ENCODE assay signal across 22 cellular contexts in the genomic region with DNA sequence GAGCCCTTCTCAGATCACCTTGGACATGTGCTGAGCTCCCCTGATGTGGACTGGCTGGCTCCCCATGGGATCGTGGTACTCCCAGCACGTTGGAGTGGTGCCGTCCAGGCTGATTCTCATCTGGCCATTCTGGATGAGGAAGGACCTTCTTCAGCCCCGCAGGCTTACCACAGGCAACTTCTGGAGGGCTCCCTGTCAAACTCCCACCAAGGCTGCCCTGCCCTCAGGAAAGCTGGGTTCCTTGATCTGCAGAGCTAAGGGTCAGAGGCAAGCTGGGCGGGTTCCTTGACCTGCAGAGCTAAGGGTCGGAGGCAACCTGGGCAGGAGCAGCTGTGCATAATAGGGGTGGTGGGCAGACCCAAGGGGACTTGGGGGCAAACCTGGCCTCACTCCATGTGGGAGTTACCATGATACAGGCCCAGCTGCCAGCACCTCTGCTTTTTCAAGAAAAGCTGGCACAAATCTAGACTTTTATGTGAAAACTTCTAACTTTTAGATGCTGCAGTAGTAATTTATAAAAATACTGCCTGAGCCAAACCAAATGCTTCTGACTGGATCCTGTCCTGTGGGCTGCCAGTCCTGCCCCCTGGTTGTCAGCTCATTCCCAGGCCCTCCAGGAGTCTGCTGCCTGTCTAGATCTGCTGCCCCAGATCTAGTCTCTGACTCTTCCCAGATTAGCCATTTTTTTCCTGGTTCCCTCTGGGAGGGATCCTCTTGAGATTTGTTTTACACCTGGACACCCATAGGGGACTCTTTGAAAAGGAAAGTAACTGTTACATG. TPM values are rescaled to one million over a fixed set of nuclear protein-coding genes. Genes with fewer than 3 reads are reported as not detected.
A peak's percentile ranks its signal among the peaks of the same experiment; 100 is the strongest.
DNase-seq lines count a peak whose midpoint lies in the region; ATAC-seq, FAIRE-seq and TF ChIP-seq lines count a peak whose summit lies in the region.
"Had no signal": no experiment of that assay in that cellular context is flagged by ENCODE, and none has a peak within 500 bp of the region (broad histone marks: within the 10 kb centered on the region; RNA-seq: fewer than 3 reads in every experiment).

No MANE protein-coding gene starts in this region.

- DNase-seq in right atrium auricular region (ENCODE audit: low spot score) (peak; percentile 36), Right ventricle myocardium inferior (ENCODE audit: missing footprints) (no peak), GM12878 (ENCODE audit: low read depth, low spot score) (no peak), mesenteric fat pad (ENCODE audit: low spot score) (peak; percentile 72), ureter (ENCODE audit: low spot score) (peak; percentile 34), MM.1S (no peak)
- DNase-seq: 8988T; H9; NCI-H1694 treated with DMSO at 0.1 percent for 48 hours; NCI-H748 treated with DMSO at 0.1 percent for 48 hours; NK-92 treated with Interleukin-12 subunit alpha and Interleukin-12 subunit beta, amount 100 ng/mL, for 24 hours; SIG-M5 had no signal

- 64% methylated on average over 6 of the region's 6 CpGs for WGBS in GM12878 (ENCODE audit: insufficient coverage, insufficient replicate concordance, low lambda C conversion rate, missing lambda C conversion rate)

- intact Hi-C loops in Right ventricle myocardium inferior (cut with DNase I) (no loop called here), GM12878 (cut with micrococcal nuclease; ENCODE audit: unreplicated experiment) (no loop called here)

- H3K4me1 ChIP-seq in right atrium auricular region (peaks cover 0 to 12% of the 10 kb centered on the region in 2 donors), GM12878 (ENCODE audit: control insufficient read depth, insufficient read depth, low read length) (peaks cover 9% of the 10 kb centered on the region), MM.1S (ENCODE audit: low read length) (peaks cover 11% of the 10 kb centered on the region)

- no peak for TF ChIP-seq RAD21 in GM12878 (IDR thresholded peaks at IDR 0.05; ENCODE audit: insufficient read depth, low read depth, low read length)

- no TSS peak for BruUV-seq in GM12878 (replicated peaks; lab: Mats Ljungman, UMichigan)

- H3K9me3 ChIP-seq in right atrium auricular region: no peaks in the 10 kb centered on the region
- no peaks in the 10 kb centered on the region for H3K9me3 ChIP-seq in GM12878 (replicated peaks; ENCODE audit: control insufficient read depth, insufficient read depth, low read length)
- H3K9me3 ChIP-seq in MM.1S (replicated peaks; ENCODE audit: insufficient read depth, low read length): no peaks in the 10 kb centered on the region

- in situ Hi-C loops in GM12878 (cut with MboI): no loop called here

- H3K4me3 ChIP-seq in right atrium auricular region (no peak overlapping the region), GM12878 (no peak overlapping the region), MM.1S (ENCODE audit: low read length) (no peak overlapping the region)
- H3K4me3 ChIP-seq: K562 had no signal

- TF ChIP-seq EP300 in GM12878 (IDR thresholded peaks at IDR 0.05; ENCODE audit: borderline replicate concordance in 1 of 2, control insufficient read depth in 1 of 2, low read depth in 2 of 2, low read length in 2 of 2): no peak

- no peaks in the 10 kb centered on the region for H3K27me3 ChIP-seq in right atrium auricular region
- peaks cover 0 to 3% of the 10 kb centered on the region in 2 experiments; a peak in 1 of 4 replicates for H3K27me3 ChIP-seq in GM12878 (replicated peaks in 1 of 2; ENCODE audit: control insufficient read depth in 2 of 2, insufficient read depth in 2 of 2, low read length in 1 of 2)
- H3K27me3 ChIP-seq in MM.1S (replicated peaks; ENCODE audit: insufficient read depth, low read length): no peaks in the 10 kb centered on the region

- H4K20me1 ChIP-seq in GM12878 (ENCODE audit: control insufficient read depth, insufficient read depth) (no peaks in the 10 kb centered on the region), MM.1S (ENCODE audit: insufficient read depth, low read length) (no peaks in the 10 kb centered on the region)

- TF ChIP-seq CTCF in right atrium auricular region (IDR thresholded peaks at IDR 0.05) (no peak), GM12878 (IDR thresholded peaks at IDR 0.05 in 2 of 3, conservative IDR thresholded peaks at IDR 0.05 in 1 of 3; ENCODE audit: control insufficient read depth in 2 of 3, extremely low read depth in 1 of 3, insufficient read depth in 1 of 3, low read depth in 3 of 3, low read length in 3 of 3) (no peak), MM.1S (IDR thresholded peaks at IDR 0.05; ENCODE audit: low read length) (no peak)

- POLR2A ChIA-PET in GM12878 (lab: Charles Lee): interaction anchor here (1.2 to 1.6 kb wide), 3 partner anchors 19 to 22 kb away, joined by 4 to 9 read pairs (median 8); a partner anchor contains a TSS

- RAD21 ChIA-PET in GM12878 (lab: Charles Lee; ENCODE audit: unreplicated experiment): interaction anchor here (0.6 to 2.7 kb wide), 8 partner anchors 13 to 532 kb away, joined by 3 to 10 read pairs (median 4); a partner anchor contains a TSS

- no peak overlapping the region for H3K9ac ChIP-seq in GM12878 (ENCODE audit: control insufficient read depth, insufficient read depth, low read length)
- H3K9ac ChIP-seq in MM.1S (ENCODE audit: low read length): no peak overlapping the region

- CTCF ChIA-PET in GM12878 (lab: Yijun Ruan, JAX): interaction anchor here (0.6 to 2.8 kb wide), 7 partner anchors 11 to 142 kb away, joined by 3 to 6 read pairs (median 6); no protein-coding TSS in a partner anchor

- SMC1A ChIA-PET in GM12878 (lab: Charles Lee; ENCODE audit: uncharacterized antibody, unreplicated experiment): interaction anchor here (0.7 to 2.3 kb wide), 4 partner anchors 10 to 154 kb away, joined by 3 to 6 read pairs (median 4); a partner anchor contains a TSS

- H3K79me2 ChIP-seq in GM12878 (ENCODE audit: control insufficient read depth, insufficient read depth, low read length) (no peaks in the 10 kb centered on the region), MM.1S (ENCODE audit: low read length) (no peaks in the 10 kb centered on the region)

- ATAC-seq in Right ventricle myocardium inferior (no peak), GM12878 (peak; percentile 16; the same call in 1 of the 3 replicates), GM18873 (IDR thresholded peaks at IDR 0.05; ENCODE audit: low FRiP score, unreplicated experiment) (no peak), HG02623 (IDR thresholded peaks at IDR 0.05; ENCODE audit: unreplicated experiment) (no peak)
- ATAC-seq: K562 had no signal

- H3K27ac ChIP-seq in right atrium auricular region (no peak overlapping the region), GM12878 (ENCODE audit: control insufficient read depth, insufficient read depth) (no peak overlapping the region), MM.1S (ENCODE audit: low read length) (no peak overlapping the region)

- H2AFZ ChIP-seq in GM12878 (ENCODE audit: control insufficient read depth, low read depth, low read length) (no peak overlapping the region), MM.1S (ENCODE audit: low read length) (no peak overlapping the region)

- TF ChIP-seq POLR2A in GM12878 (IDR thresholded peaks at IDR 0.05; ENCODE audit: low read depth, low read length): no peak

- H3K9me2 ChIP-seq in MM.1S (replicated peaks; ENCODE audit: insufficient read depth, low read length): no peaks in the 10 kb centered on the region

- H3F3A ChIP-seq in MM.1S (ENCODE audit: insufficient read depth, low read length): no peaks in the 10 kb centered on the region

- H3K36me3 ChIP-seq in right atrium auricular region (no peaks in the 10 kb centered on the region), GM12878 (ENCODE audit: control insufficient read depth in 2 of 2, insufficient read depth in 2 of 2, low read length in 1 of 2) (no peaks in the 10 kb centered on the region), MM.1S (replicated peaks; ENCODE audit: insufficient read depth, low read length) (no peaks in the 10 kb centered on the region)

- no peak for FAIRE-seq in GM12878 (lab: Jason Lieb, UNC)
- FAIRE-seq: D721Med, GM12892, GM18507, K562, RCC 7860 had no signal

- no peak overlapping the region for H3K4me2 ChIP-seq in GM12878 (ENCODE audit: control insufficient read depth, insufficient read depth)
- no peak overlapping the region for H3K4me2 ChIP-seq in MM.1S (ENCODE audit: low read depth, low read length)

RNA-seq across cellular contexts. Expression of a gene that starts 5.6 kb away (rescaled TPM):
- not detected for total RNA-seq in right atrium auricular region
- not detected for total RNA-seq in Right ventricle myocardium inferior
- total RNA-seq in GM12878 (2013; cell fraction: nucleolus; rRNA removed): not detected in 2 replicates
- not detected in 2 replicates for total RNA-seq in GM12878 (2014; rRNA removed)
- not detected in 2 replicates for total RNA-seq in GM12878 (2014; rRNA removed; fragmentation: Illumina TruSeq; extraction: Trizol)
- not detected in 2 replicates for total RNA-seq in GM12878 (2021)
- not detected for polyA plus RNA-seq in GM12878 (2011; ENCODE audit: low read depth)
- polyA plus RNA-seq in GM12878 (2011; rRNA removed): not detected in 2 replicates
- polyA plus RNA-seq in GM12878 (2011; cell fraction: cytosol; rRNA removed): not detected in 2 replicates
- not detected in 2 replicates for polyA plus RNA-seq in GM12878 (2011; cell fraction: nucleus; rRNA removed)
- not detected in 2 replicates for polyA plus RNA-seq in GM12878 (2012)
- not detected in 2 replicates for polyA plus RNA-seq in GM12878 (2014; fragmentation: Illumina TruSeq; extraction: Trizol)
- not detected for polyA plus RNA-seq in GM12878 (2014; fragmentation: Nextera tagmentation; extraction: Ambion mirVana)
- not detected in 2 replicates for polyA plus RNA-seq in GM12878 (2014; rRNA removed)
- under 1 TPM in 1 of 2 experiments, not detected in 1; 0.16 TPM for polyA plus RNA-seq in GM12878 (2016; fragmentation: Nextera tagmentation; extraction: Ambion mirVana)
- not detected in 2 replicates for polyA minus RNA-seq in GM12878 (2011; rRNA and poly(A)+ RNA removed)
- polyA minus RNA-seq in GM12878 (2011; cell fraction: cytosol; rRNA and poly(A)+ RNA removed): not detected in 2 replicates
- polyA minus RNA-seq in GM12878 (2011; cell fraction: nucleus; rRNA and poly(A)+ RNA removed): not detected in 2 replicates
- not detected for total RNA-seq in mesenteric fat pad
- not detected for total RNA-seq in ureter
- total RNA-seq: H9, K562, NCI-H460, OCI-LY7 had no signal
- polyA plus RNA-seq: BJ, K562 had no signal

RNA-seq across cellular contexts. Expression of a gene that starts 19.5 kb away (rescaled TPM):
- total RNA-seq in right atrium auricular region (not detected), Right ventricle myocardium inferior (not detected), GM12878 (2014; rRNA removed) (0.11 TPM in 1 of 2 replicates, not detected in the other), GM12878 (2014; rRNA removed; fragmentation: Illumina TruSeq; extraction: Trizol) (not detected in 2 replicates), GM12878 (2021) (0.51 and 0.67 TPM in 2 replicates), mesenteric fat pad (not detected), ureter (1.4 TPM)
- 0.50 and 0.54 TPM in 2 replicates for total RNA-seq in GM12878 (2013; cell fraction: nucleolus; rRNA removed)
- not detected for polyA plus RNA-seq in GM12878 (2011; ENCODE audit: low read depth)
- polyA plus RNA-seq in GM12878 (2011; rRNA removed) (0.04 and 0.16 TPM in 2 replicates), GM12878 (2014; fragmentation: Illumina TruSeq; extraction: Trizol) (not detected in 2 replicates), GM12878 (2014; fragmentation: Nextera tagmentation; extraction: Ambion mirVana) (under 1 TPM in 1 of 2 experiments, not detected in 1; 0.03 TPM), GM12878 (2014; rRNA removed) (0.09 and 0.51 TPM in 2 replicates), GM12878 (2016; fragmentation: Nextera tagmentation; extraction: Ambion mirVana) (under 1 TPM; 0.09 to 0.27 TPM)
- 0.12 and 0.43 TPM in 2 replicates for polyA plus RNA-seq in GM12878 (2011; cell fraction: cytosol; rRNA removed)
- 0.94 and 1.0 TPM in 2 replicates for polyA plus RNA-seq in GM12878 (2011; cell fraction: nucleus; rRNA removed)
- 0.10 and 0.16 TPM in 2 replicates for polyA plus RNA-seq in GM12878 (2012)
- not detected in 2 replicates for polyA minus RNA-seq in GM12878 (2011; rRNA and poly(A)+ RNA removed)
- polyA minus RNA-seq in GM12878 (2011; cell fraction: cytosol; rRNA and poly(A)+ RNA removed): not detected in 2 replicates
- polyA minus RNA-seq in GM12878 (2011; cell fraction: nucleus; rRNA and poly(A)+ RNA removed): 0.85 and 1.6 TPM in 2 replicates
- total RNA-seq: K562, NCI-H460, OCI-LY7 had no signal
- polyA plus RNA-seq: BJ, K562 had no signal

RNA-seq across cellular contexts. Expression of a gene that starts 27.5 kb away (rescaled TPM):
- total RNA-seq in right atrium auricular region (10 to 100 TPM in 1 of 2 donors, 1 to 10 TPM in 1; 9.1 to 10.3 TPM), Right ventricle myocardium inferior (11.3 TPM), GM12878 (2014; rRNA removed) (not detected in 2 replicates), GM12878 (2014; rRNA removed; fragmentation: Illumina TruSeq; extraction: Trizol) (not detected in 2 replicates), GM12878 (2021) (0.05 TPM in 1 of 2 replicates, not detected in the other), mesenteric fat pad (0.10 TPM), ureter (14.5 TPM)
- total RNA-seq in GM12878 (2013; cell fraction: nucleolus; rRNA removed): not detected in 2 replicates
- not detected for polyA plus RNA-seq in GM12878 (2011; ENCODE audit: low read depth)
- polyA plus RNA-seq in GM12878 (2011; rRNA removed) (not detected in 2 replicates), GM12878 (2014; fragmentation: Illumina TruSeq; extraction: Trizol) (not detected in 2 replicates), GM12878 (2014; fragmentation: Nextera tagmentation; extraction: Ambion mirVana) (not detected), GM12878 (2014; rRNA removed) (not detected in 2 replicates), GM12878 (2016; fragmentation: Nextera tagmentation; extraction: Ambion mirVana) (not detected)
- polyA plus RNA-seq in GM12878 (2011; cell fraction: cytosol; rRNA removed): 0.02 TPM in 1 of 2 replicates, not detected in the other
- not detected in 2 replicates for polyA plus RNA-seq in GM12878 (2011; cell fraction: nucleus; rRNA removed)
- polyA plus RNA-seq in GM12878 (2012): not detected in 2 replicates
- polyA minus RNA-seq in GM12878 (2011; rRNA and poly(A)+ RNA removed): not detected in 2 replicates
- not detected in 2 replicates for polyA minus RNA-seq in GM12878 (2011; cell fraction: cytosol; rRNA and poly(A)+ RNA removed)
- not detected in 2 replicates for polyA minus RNA-seq in GM12878 (2011; cell fraction: nucleus; rRNA and poly(A)+ RNA removed)
- total RNA-seq: K562, OCI-LY7 had no signal
- polyA plus RNA-seq: BJ, K562 had no signal

RNA-seq across cellular contexts. Expression of a gene that starts 50.2 kb away (rescaled TPM):
- 10 to 100 TPM; 18.5 to 23.1 TPM for total RNA-seq in right atrium auricular region
- total RNA-seq in Right ventricle myocardium inferior: 16.3 TPM
- total RNA-seq in GM12878 (2013; cell fraction: nucleolus; rRNA removed): 17.5 and 19.0 TPM in 2 replicates
- total RNA-seq in GM12878 (2014; rRNA removed): 13.2 and 14.1 TPM in 2 replicates
- 16.7 and 17.1 TPM in 2 replicates for total RNA-seq in GM12878 (2014; rRNA removed; fragmentation: Illumina TruSeq; extraction: Trizol)
- total RNA-seq in GM12878 (2021): 11.7 and 13.2 TPM in 2 replicates
- polyA plus RNA-seq in GM12878 (2011; ENCODE audit: low read depth): 7.3 TPM
- 18.6 and 21.9 TPM in 2 replicates for polyA plus RNA-seq in GM12878 (2011; rRNA removed)
- polyA plus RNA-seq in GM12878 (2011; cell fraction: cytosol; rRNA removed): 11.2 TPM in 2 replicates
- 7.2 and 10.5 TPM in 2 replicates for polyA plus RNA-seq in GM12878 (2011; cell fraction: nucleus; rRNA removed)
- polyA plus RNA-seq in GM12878 (2012): 8.5 and 10.9 TPM in 2 replicates
- polyA plus RNA-seq in GM12878 (2014; fragmentation: Illumina TruSeq; extraction: Trizol): 26.0 and 26.8 TPM in 2 replicates
- polyA plus RNA-seq in GM12878 (2014; fragmentation: Nextera tagmentation; extraction: Ambion mirVana): 1 to 10 TPM; 3.4 to 7.2 TPM
- polyA plus RNA-seq in GM12878 (2014; rRNA removed): 22.6 and 30.8 TPM in 2 replicates
- 10 to 100 TPM; 21.9 to 25.4 TPM for polyA plus RNA-seq in GM12878 (2016; fragmentation: Nextera tagmentation; extraction: Ambion mirVana)
- polyA minus RNA-seq in GM12878 (2011; rRNA and poly(A)+ RNA removed): 7.5 and 9.0 TPM in 2 replicates
- polyA minus RNA-seq in GM12878 (2011; cell fraction: cytosol; rRNA and poly(A)+ RNA removed): 1.7 and 2.3 TPM in 2 replicates
- polyA minus RNA-seq in GM12878 (2011; cell fraction: nucleus; rRNA and poly(A)+ RNA removed): 3.1 and 4.3 TPM in 2 replicates
- 14.8 TPM for total RNA-seq in mesenteric fat pad
- total RNA-seq in ureter: 28.2 TPM

RNA-seq across cellular contexts. Expression of a gene that starts 53.9 kb away (rescaled TPM):
- under 1 TPM; 0.20 to 0.33 TPM for total RNA-seq in right atrium auricular region
- 0.68 TPM for total RNA-seq in Right ventricle myocardium inferior
- not detected in 2 replicates for total RNA-seq in GM12878 (2013; cell fraction: nucleolus; rRNA removed)
- total RNA-seq in GM12878 (2014; rRNA removed): not detected in 2 replicates
- total RNA-seq in GM12878 (2014; rRNA removed; fragmentation: Illumina TruSeq; extraction: Trizol): not detected in 2 replicates
- not detected in 2 replicates for total RNA-seq in GM12878 (2021)
- polyA plus RNA-seq in GM12878 (2011; ENCODE audit: low read depth): not detected
- not detected in 2 replicates for polyA plus RNA-seq in GM12878 (2011; rRNA removed)
- not detected in 2 replicates for polyA plus RNA-seq in GM12878 (2011; cell fraction: cytosol; rRNA removed)
- polyA plus RNA-seq in GM12878 (2011; cell fraction: nucleus; rRNA removed): not detected in 2 replicates
- not detected in 2 replicates for polyA plus RNA-seq in GM12878 (2012)
- not detected in 2 replicates for polyA plus RNA-seq in GM12878 (2014; fragmentation: Illumina TruSeq; extraction: Trizol)
- not detected for polyA plus RNA-seq in GM12878 (2014; fragmentation: Nextera tagmentation; extraction: Ambion mirVana)
- not detected in 2 replicates for polyA plus RNA-seq in GM12878 (2014; rRNA removed)
- polyA plus RNA-seq in GM12878 (2016; fragmentation: Nextera tagmentation; extraction: Ambion mirVana): not detected
- not detected in 2 replicates for polyA minus RNA-seq in GM12878 (2011; rRNA and poly(A)+ RNA removed)
- not detected in 2 replicates for polyA minus RNA-seq in GM12878 (2011; cell fraction: cytosol; rRNA and poly(A)+ RNA removed)
- not detected in 2 replicates for polyA minus RNA-seq in GM12878 (2011; cell fraction: nucleus; rRNA and poly(A)+ RNA removed)
- not detected for total RNA-seq in mesenteric fat pad
- 0.31 TPM for total RNA-seq in ureter
- total RNA-seq: H9, K562, NCI-H460, OCI-LY7 had no signal
- polyA plus RNA-seq: BJ, K562 had no signal

Comparison
In these comparisons a context has a peak if more than half of its experiments do, and no peak if none do; other contexts are left out.
1. DNase-seq: peak in right atrium auricular region (single experiment), mesenteric fat pad (single experiment) and ureter (single experiment); none in Right ventricle myocardium inferior (single experiment), GM12878 (single experiment) and MM.1S (single experiment).